ENCODE assay signal across 1 cellular context in the genomic region with DNA sequence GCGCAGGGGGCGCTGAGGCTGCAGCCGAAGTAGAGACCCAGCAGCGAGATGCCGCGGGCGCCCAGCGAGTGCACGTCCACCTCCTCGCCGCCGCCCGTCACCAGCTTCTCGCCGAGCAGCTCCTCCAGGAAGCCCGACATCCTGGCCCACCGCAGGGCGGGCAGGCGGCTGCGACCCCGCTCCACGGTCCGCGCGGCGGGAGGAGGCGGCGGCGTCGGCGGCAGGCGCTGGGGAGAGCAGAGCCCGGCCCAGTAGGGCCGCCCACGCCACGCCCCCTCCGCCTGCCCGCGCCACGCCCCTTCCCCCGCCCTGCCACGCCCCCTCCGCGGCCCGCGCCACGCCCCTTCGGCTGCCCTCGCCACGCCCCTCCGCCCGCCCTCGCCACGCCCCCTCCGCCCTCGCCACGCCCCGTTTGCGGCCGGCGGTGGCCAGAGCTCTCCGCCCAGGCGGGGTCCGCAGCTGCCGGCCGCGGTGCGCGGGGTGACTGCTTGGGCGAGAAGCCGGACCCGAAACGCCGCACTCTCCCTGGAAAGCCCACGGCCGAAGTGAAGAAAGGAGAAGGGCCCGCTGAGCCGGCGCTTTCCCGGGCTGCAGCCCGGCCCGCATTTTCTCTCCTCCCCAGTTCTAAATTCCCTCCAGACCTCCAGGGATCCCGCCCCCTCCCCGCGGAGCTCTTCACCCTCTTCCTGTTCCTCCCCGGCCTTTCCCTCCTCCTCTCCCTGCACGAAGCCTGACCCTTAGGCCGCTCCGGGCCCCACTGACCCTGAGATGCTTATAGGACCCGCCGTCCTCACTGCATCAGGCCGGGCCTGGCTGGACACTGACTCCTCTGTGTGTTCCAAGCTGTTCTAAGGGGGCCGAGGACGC.
TF ChIP-seq lines count a peak whose summit lies in the region.

NXN (minus strand) TSS at position 238 of the 867 bp plus-strand sequence.

TF ChIP-seq in HepG2, 621 proteins besides CTCF, POLR2A, EP300 and RAD21 (continued from another document and continues in another):
- TF ChIP-seq, protein P1, sequence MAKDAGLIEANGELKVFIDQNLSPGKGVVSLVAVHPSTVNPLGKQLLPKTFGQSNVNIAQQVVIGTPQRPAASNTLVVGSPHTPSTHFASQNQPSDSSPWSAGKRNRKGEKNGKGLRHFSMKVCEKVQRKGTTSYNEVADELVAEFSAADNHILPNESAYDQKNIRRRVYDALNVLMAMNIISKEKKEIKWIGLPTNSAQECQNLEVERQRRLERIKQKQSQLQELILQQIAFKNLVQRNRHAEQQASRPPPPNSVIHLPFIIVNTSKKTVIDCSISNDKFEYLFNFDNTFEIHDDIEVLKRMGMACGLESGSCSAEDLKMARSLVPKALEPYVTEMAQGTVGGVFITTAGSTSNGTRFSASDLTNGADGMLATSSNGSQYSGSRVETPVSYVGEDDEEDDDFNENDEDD (CRISPR knock-in tag; IDR thresholded peaks at IDR 0.05; ENCODE audit: borderline replicate concordance) = 0 out of 2 replicates have a peak, but pooled peaks have one; percentile 25
- TF ChIP-seq MTA3 (CRISPR knock-in tag; IDR thresholded peaks at IDR 0.05) = no peak
- no peak for TF ChIP-seq NCOA5 (CRISPR knock-in tag; IDR thresholded peaks at IDR 0.05)
- TF ChIP-seq ETV5 (CRISPR knock-in tag; IDR thresholded peaks at IDR 0.05; ENCODE audit: borderline replicate concordance) = 0 out of 2 replicates have a peak, but pooled peaks have one; percentile 12
- no peak for TF ChIP-seq ZNF878 (CRISPR knock-in tag; IDR thresholded peaks at IDR 0.05)
- TF ChIP-seq THRA (CRISPR knock-in tag; IDR thresholded peaks at IDR 0.05; ENCODE audit: borderline replicate concordance) = no peak
- TF ChIP-seq, protein P2, sequence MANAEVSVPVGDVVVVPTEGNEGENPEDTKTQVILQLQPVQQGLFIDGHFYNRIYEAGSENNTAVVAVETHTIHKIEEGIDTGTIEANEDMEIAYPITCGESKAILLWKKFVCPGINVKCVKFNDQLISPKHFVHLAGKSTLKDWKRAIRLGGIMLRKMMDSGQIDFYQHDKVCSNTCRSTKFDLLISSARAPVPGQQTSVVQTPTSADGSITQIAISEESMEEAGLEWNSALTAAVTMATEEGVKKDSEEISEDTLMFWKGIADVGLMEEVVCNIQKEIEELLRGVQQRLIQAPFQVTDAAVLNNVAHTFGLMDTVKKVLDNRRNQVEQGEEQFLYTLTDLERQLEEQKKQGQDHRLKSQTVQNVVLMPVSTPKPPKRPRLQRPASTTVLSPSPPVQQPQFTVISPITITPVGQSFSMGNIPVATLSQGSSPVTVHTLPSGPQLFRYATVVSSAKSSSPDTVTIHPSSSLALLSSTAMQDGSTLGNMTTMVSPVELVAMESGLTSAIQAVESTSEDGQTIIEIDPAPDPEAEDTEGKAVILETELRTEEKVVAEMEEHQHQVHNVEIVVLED (CRISPR knock-in tag; IDR thresholded peaks at IDR 0.05; ENCODE audit: borderline replicate concordance) = no peak; the same call in 1 of the 2 replicates
- no peak for TF ChIP-seq KLF15 (CRISPR knock-in tag; IDR thresholded peaks at IDR 0.05; ENCODE audit: borderline replicate concordance)
- TF ChIP-seq CREM (IDR thresholded peaks at IDR 0.05) = no peak
- TF ChIP-seq CREM (CRISPR knock-in tag; IDR thresholded peaks at IDR 0.05) = no peak
- TF ChIP-seq ZSCAN29 (CRISPR knock-in tag; conservative IDR thresholded peaks at IDR 0.05) = no peak
- TF ChIP-seq ZMAT5 (CRISPR knock-in tag; IDR thresholded peaks at IDR 0.05; ENCODE audit: borderline replicate concordance, low read depth) = no peak
- no peak; the same call in 1 of the 2 replicates for TF ChIP-seq ZNF709 (CRISPR knock-in tag; IDR thresholded peaks at IDR 0.05)
- TF ChIP-seq ZBTB39 (CRISPR knock-in tag; IDR thresholded peaks at IDR 0.05) = no peak
- TF ChIP-seq ZNF441 (CRISPR knock-in tag; IDR thresholded peaks at IDR 0.05; ENCODE audit: borderline replicate concordance) = peak; percentile 12; the same call in 1 of the 2 replicates
- TF ChIP-seq SPEN (CRISPR knock-in tag; IDR thresholded peaks at IDR 0.05; ENCODE audit: low read depth) = 0 out of 2 replicates have a peak, but pooled peaks have one; percentile 21
- no peak for TF ChIP-seq AKNA (CRISPR knock-in tag; IDR thresholded peaks at IDR 0.05; ENCODE audit: borderline replicate concordance)
- TF ChIP-seq BCL6 (CRISPR knock-in tag; IDR thresholded peaks at IDR 0.05) = no peak
- TF ChIP-seq GZF1 (CRISPR knock-in tag; IDR thresholded peaks at IDR 0.05) = no peak
- TF ChIP-seq ZNF33A (CRISPR knock-in tag; IDR thresholded peaks at IDR 0.05; ENCODE audit: borderline replicate concordance) = no peak
- TF ChIP-seq IRF2 (CRISPR knock-in tag; IDR thresholded peaks at IDR 0.05) = no peak
- no peak; the same call in 1 of the 2 replicates for TF ChIP-seq KMT2A (CRISPR knock-in tag; IDR thresholded peaks at IDR 0.05)
- TF ChIP-seq, protein P3, sequence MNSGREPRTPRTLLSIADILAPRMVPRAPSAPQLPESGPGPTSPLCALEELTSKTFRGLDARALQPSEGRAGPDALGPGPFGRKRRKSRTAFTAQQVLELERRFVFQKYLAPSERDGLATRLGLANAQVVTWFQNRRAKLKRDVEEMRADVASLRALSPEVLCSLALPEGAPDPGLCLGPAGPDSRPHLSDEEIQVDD (CRISPR knock-in tag; IDR thresholded peaks at IDR 0.05; ENCODE audit: borderline replicate concordance) = no peak
- no peak for TF ChIP-seq ZNF7 (CRISPR knock-in tag; IDR thresholded peaks at IDR 0.05)
- TF ChIP-seq ZNF75D (CRISPR knock-in tag; IDR thresholded peaks at IDR 0.05; ENCODE audit: borderline replicate concordance) = no peak
- no peak for TF ChIP-seq NPAS2 (CRISPR knock-in tag; IDR thresholded peaks at IDR 0.05; ENCODE audit: borderline replicate concordance)
- TF ChIP-seq CCAR2 (optimal IDR thresholded peaks at IDR 0.05; ENCODE audit: low read depth, low read length) = no peak
- no peak for TF ChIP-seq USF2 (IDR thresholded peaks at IDR 0.05; ENCODE audit: low read depth, low read length)
- TF ChIP-seq USF2 (CRISPR knock-in tag; IDR thresholded peaks at IDR 0.05; ENCODE audit: borderline replicate concordance) = no peak
- TF ChIP-seq ZNF788 (CRISPR knock-in tag; IDR thresholded peaks at IDR 0.05; ENCODE audit: borderline replicate concordance) = no peak
- no peak for TF ChIP-seq AHR (CRISPR knock-in tag; IDR thresholded peaks at IDR 0.05)
- no peak; the same call in 1 of the 2 replicates for TF ChIP-seq ZNF546 (CRISPR knock-in tag; conservative IDR thresholded peaks at IDR 0.05)
- TF ChIP-seq JDP2 (CRISPR knock-in tag; IDR thresholded peaks at IDR 0.05; ENCODE audit: borderline replicate concordance) = no peak
- TF ChIP-seq PHB2 (IDR thresholded peaks at IDR 0.05; ENCODE audit: partially characterized antibody) = no peak
- TF ChIP-seq TBX3 (IDR thresholded peaks at IDR 0.05; ENCODE audit: borderline replicate concordance) = no peak
- TF ChIP-seq KDM1A (CRISPR knock-in tag; IDR thresholded peaks at IDR 0.05) = no peak
- TF ChIP-seq ZNF234 (CRISPR knock-in tag; conservative IDR thresholded peaks at IDR 0.05) = no peak
- TF ChIP-seq NCOA2 (CRISPR knock-in tag; IDR thresholded peaks at IDR 0.05) = no peak
- no peak for TF ChIP-seq ARID2 (CRISPR knock-in tag; IDR thresholded peaks at IDR 0.05; ENCODE audit: borderline replicate concordance)
- no peak for TF ChIP-seq ZBTB1 (CRISPR knock-in tag; IDR thresholded peaks at IDR 0.05; ENCODE audit: borderline replicate concordance)
- TF ChIP-seq, protein P4, sequence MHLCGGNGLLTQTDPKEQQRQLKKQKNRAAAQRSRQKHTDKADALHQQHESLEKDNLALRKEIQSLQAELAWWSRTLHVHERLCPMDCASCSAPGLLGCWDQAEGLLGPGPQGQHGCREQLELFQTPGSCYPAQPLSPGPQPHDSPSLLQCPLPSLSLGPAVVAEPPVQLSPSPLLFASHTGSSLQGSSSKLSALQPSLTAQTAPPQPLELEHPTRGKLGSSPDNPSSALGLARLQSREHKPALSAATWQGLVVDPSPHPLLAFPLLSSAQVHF (CRISPR knock-in tag; IDR thresholded peaks at IDR 0.05) = no peak
- no peak for TF ChIP-seq ZNF576 (CRISPR knock-in tag; IDR thresholded peaks at IDR 0.05)
- peak; percentile 48; the same call in 1 of the 2 replicates for TF ChIP-seq NFKB2 (CRISPR knock-in tag; IDR thresholded peaks at IDR 0.05; ENCODE audit: borderline replicate concordance)
- no peak for TF ChIP-seq RELA (CRISPR knock-in tag; IDR thresholded peaks at IDR 0.05)
- TF ChIP-seq ZNF501 (CRISPR knock-in tag; IDR thresholded peaks at IDR 0.05) = no peak
- 0 out of 2 replicates have a peak, but pooled peaks have one; percentile 13 for TF ChIP-seq ELF4 (CRISPR knock-in tag; IDR thresholded peaks at IDR 0.05; ENCODE audit: borderline replicate concordance)
- no peak for TF ChIP-seq NR2F1 (CRISPR knock-in tag; IDR thresholded peaks at IDR 0.05)
- TF ChIP-seq ZC3H4 (CRISPR knock-in tag; IDR thresholded peaks at IDR 0.05; ENCODE audit: borderline replicate concordance) = no peak
- TF ChIP-seq U2AF2 (IDR thresholded peaks at IDR 0.05; ENCODE audit: low read depth, low read length) = no peak
- TF ChIP-seq ZNF563 (CRISPR knock-in tag; IDR thresholded peaks at IDR 0.05) = no peak
- TF ChIP-seq ZNF879 (CRISPR knock-in tag; IDR thresholded peaks at IDR 0.05) = no peak
- no peak for TF ChIP-seq NBN (conservative IDR thresholded peaks at IDR 0.05)
